Comparison of ENCODE assay signal across 1 cellular context in the genomic region with DNA sequence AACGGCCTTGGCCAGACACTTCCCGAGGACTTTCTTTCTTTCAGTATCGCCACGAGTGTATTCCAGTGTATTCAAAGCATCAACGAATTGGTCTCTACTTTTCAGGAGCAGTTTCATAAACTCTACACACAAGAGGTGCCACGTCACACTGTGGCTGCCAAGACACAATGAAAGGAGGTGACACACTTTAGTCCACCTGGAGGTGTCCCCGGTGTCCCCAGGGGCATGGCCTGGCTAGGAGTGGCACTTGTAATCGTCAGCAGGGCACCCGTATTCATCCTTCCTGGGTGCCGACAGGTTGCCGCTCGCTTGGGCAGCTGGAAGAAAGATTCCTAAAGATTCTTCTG.
TF ChIP-seq lines count a peak whose summit lies in the region.

No MANE protein-coding gene starts in this region.

TF ChIP-seq in A549, 52 proteins besides CTCF, POLR2A, EP300 and RAD21:
- TF ChIP-seq ATOH8 (CRISPR knock-in tag; IDR thresholded peaks at IDR 0.05; ENCODE audit: low read depth) (0 out of 2 replicates have a peak, but pooled peaks have one; percentile 5), FOSB (CRISPR knock-in tag; IDR thresholded peaks at IDR 0.05) (peak; percentile 14; the same call in 1 of the 2 replicates), CHD4 (IDR thresholded peaks at IDR 0.05; ENCODE audit: borderline replicate concordance) (no peak)
- TF ChIP-seq, protein P1, sequence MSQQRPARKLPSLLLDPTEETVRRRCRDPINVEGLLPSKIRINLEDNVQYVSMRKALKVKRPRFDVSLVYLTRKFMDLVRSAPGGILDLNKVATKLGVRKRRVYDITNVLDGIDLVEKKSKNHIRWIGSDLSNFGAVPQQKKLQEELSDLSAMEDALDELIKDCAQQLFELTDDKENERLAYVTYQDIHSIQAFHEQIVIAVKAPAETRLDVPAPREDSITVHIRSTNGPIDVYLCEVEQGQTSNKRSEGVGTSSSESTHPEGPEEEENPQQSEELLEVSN (IDR thresholded peaks at IDR 0.05; ENCODE audit: borderline replicate concordance, low read depth) = no peak
